ENCODE assay signal across 23 cellular contexts in genomic region chr22:48738204-48738980, GRCh38.
"Had no signal": no experiment of that assay in that cellular context is flagged by ENCODE, and none has a peak within 500 bp of the region (broad histone marks: within the 10 kb centered on the region; RNA-seq: fewer than 3 reads in every experiment).

No MANE protein-coding gene starts in this region.

- H3K9me3 ChIP-seq: colonic mucosa, esophagus squamous epithelium, gastrocnemius medialis, lower lobe of right lung, prostate gland, transverse colon, vagina had no signal

- ATAC-seq: activated T-helper 17 cell treated with anti-CD3 and anti-CD28 coated beads, Interleukin-2, amount 50 U/mL, for 72 hours; gastrocnemius medialis; left colon; lower lobe of right lung; stimulated activated memory B cell treated with anti-CD40 and anti-IgM and Interleukin-4, amounts not matched to agents 10 μg/mL and 1 μg/mL and 100 μg/mL, for 72 hours had no signal

- H3K27me3 ChIP-seq: colonic mucosa, esophagus squamous epithelium, gastrocnemius medialis, transverse colon, vagina had no signal

- H3K27ac ChIP-seq: colonic mucosa, esophagus squamous epithelium, gastrocnemius medialis, lower lobe of right lung, prostate gland, stomach, transverse colon, vagina had no signal

- H3K27me3 Mint-ChIP-seq: activated T-cell treated with anti-CD3 and anti-CD28 coated beads, Interleukin-2, amount 50 U/mL, for 24 hours; central memory CD8-positive, alpha-beta T cell; naive B cell; stimulated activated memory B cell treated with anti-CD40 and anti-IgM and Interleukin-4, amounts not matched to agents 10 μg/mL and 1 μg/mL and 100 μg/mL, for 72 hours had no signal

- H3K4me3 ChIP-seq: colonic mucosa, esophagus squamous epithelium, gastrocnemius medialis, lower lobe of right lung, prostate gland, stomach, transverse colon, vagina had no signal

- DNase-seq: activated CD4-positive, alpha-beta T cell treated with anti-CD3 and anti-CD28 coated beads, Interleukin-2, amount 50 U/mL, for 4 hours; activated CD8-positive, alpha-beta memory T cell treated with anti-CD3 and anti-CD28 coated beads for 24 hours; activated CD8-positive, alpha-beta memory T cell treated with anti-CD3 and anti-CD28 coated beads, Interleukin-2, amount 50 U/mL, for 4 hours; activated naive CD4-positive, alpha-beta T cell treated with anti-CD3 and anti-CD28 coated beads for 36 hours; activated T-cell treated with anti-CD3 and anti-CD28 coated beads, Interleukin-2, amount 50 U/mL, for 24 hours; anterior cingulate cortex; colonic mucosa; endodermal cell; esophagus squamous epithelium; gastrocnemius medialis; lower lobe of right lung; mesendoderm; naive B cell; stomach; T-helper 9 cell; transverse colon had no signal

- H3K36me3 Mint-ChIP-seq: naive B cell; stimulated activated memory B cell treated with anti-CD40 and anti-IgM and Interleukin-4, amounts not matched to agents 10 μg/mL and 1 μg/mL and 100 μg/mL, for 72 hours had no signal

- H3K4me3 Mint-ChIP-seq: activated naive CD4-positive, alpha-beta T cell treated with anti-CD3 and anti-CD28 coated beads for 36 hours; activated T-cell treated with anti-CD3 and anti-CD28 coated beads, Interleukin-2, amount 50 U/mL, for 24 hours; activated T-helper 17 cell treated with anti-CD3 and anti-CD28 coated beads, Interleukin-2, amount 50 U/mL, for 72 hours; brain; central memory CD8-positive, alpha-beta T cell; endodermal cell; naive B cell; stimulated activated memory B cell treated with anti-CD40 and anti-IgM and Interleukin-4, amounts not matched to agents 10 μg/mL and 1 μg/mL and 100 μg/mL, for 72 hours had no signal

- H3K9me3 Mint-ChIP-seq: activated naive CD4-positive, alpha-beta T cell treated with anti-CD3 and anti-CD28 coated beads for 36 hours; activated T-cell treated with anti-CD3 and anti-CD28 coated beads, Interleukin-2, amount 50 U/mL, for 24 hours; activated T-helper 17 cell treated with anti-CD3 and anti-CD28 coated beads, Interleukin-2, amount 50 U/mL, for 72 hours; central memory CD8-positive, alpha-beta T cell; endodermal cell had no signal

- H3K4me1 Mint-ChIP-seq: activated T-helper 17 cell treated with anti-CD3 and anti-CD28 coated beads, Interleukin-2, amount 50 U/mL, for 72 hours; brain; central memory CD8-positive, alpha-beta T cell; endodermal cell; naive B cell; stimulated activated memory B cell treated with anti-CD40 and anti-IgM and Interleukin-4, amounts not matched to agents 10 μg/mL and 1 μg/mL and 100 μg/mL, for 72 hours had no signal

- H3K4me1 ChIP-seq: colonic mucosa, esophagus squamous epithelium, gastrocnemius medialis, lower lobe of right lung, prostate gland, stomach, transverse colon, vagina had no signal

- H3K36me3 ChIP-seq: colonic mucosa, esophagus squamous epithelium, gastrocnemius medialis, lower lobe of right lung, prostate gland, stomach, transverse colon, vagina had no signal

- H3K27ac Mint-ChIP-seq: activated naive CD4-positive, alpha-beta T cell treated with anti-CD3 and anti-CD28 coated beads for 36 hours; activated T-cell treated with anti-CD3 and anti-CD28 coated beads, Interleukin-2, amount 50 U/mL, for 24 hours; activated T-helper 17 cell treated with anti-CD3 and anti-CD28 coated beads, Interleukin-2, amount 50 U/mL, for 72 hours; brain; endodermal cell; naive B cell; stimulated activated memory B cell treated with anti-CD40 and anti-IgM and Interleukin-4, amounts not matched to agents 10 μg/mL and 1 μg/mL and 100 μg/mL, for 72 hours had no signal
